15 cellular contexts compared by ENCODE assay signal in the genomic region with DNA sequence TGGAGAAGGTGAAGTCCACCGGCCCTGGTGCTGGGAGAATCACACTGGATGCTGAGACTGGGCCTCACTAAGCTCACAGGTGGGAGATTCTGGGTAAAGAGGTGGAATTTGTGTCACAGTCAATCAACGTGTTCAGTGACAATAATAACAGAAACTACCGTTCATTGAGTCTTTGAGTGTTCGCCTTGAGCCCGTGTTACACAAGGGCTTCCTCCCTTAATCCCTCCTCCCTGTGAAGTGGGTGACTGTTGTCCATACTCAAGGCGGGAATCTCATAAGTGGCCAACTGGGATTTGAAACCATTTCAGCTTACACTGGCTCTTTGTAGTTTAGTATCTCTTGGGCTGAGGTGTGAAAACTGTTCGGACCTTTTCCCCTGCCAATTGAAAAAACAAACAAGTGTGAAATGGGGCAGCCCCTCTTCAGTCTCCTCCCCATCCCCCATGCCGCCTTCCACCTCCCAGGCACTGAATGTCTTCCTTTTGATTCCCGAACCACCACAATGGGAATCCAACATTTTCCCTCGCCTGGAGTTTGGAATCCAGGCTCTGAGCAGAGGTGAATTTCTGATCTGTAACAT.
DNase-seq lines count a peak whose midpoint lies in the region; TF ChIP-seq lines count a peak whose summit lies in the region.
"Had no signal": no experiment of that assay in that cellular context is flagged by ENCODE, and none has a peak within 500 bp of the region (broad histone marks: within the 10 kb centered on the region; RNA-seq: fewer than 3 reads in every experiment).

No MANE protein-coding gene starts in this region.

- H3K27me3 Mint-ChIP-seq in endodermal cell (ENCODE audit: insufficient read depth), result peaks cover 71% of the 10 kb centered on the region

- H3K4me1 Mint-ChIP-seq in endodermal cell, result peaks cover 28% of the 10 kb centered on the region
- H3K4me1 Mint-ChIP-seq: B cell; CD4-positive, CD25-positive, alpha-beta regulatory T cell; IgD-negative memory B cell had no signal

- peak overlapping the region in 8 of 11 experiments; percentile 3 to 58 (median 41); a peak in 13 of 22 replicates for H3K4me2 ChIP-seq in BLaER1 treated with 17β-estradiol and CSF1 and Interleukin-3, amounts not matched to agents 10 nM and 100 nM

- in situ Hi-C loops in GM13977 (cut with MboI; ENCODE audit: low pct_unique_long_range_greater_than_20kb, low sequenced_read_pairs, unreplicated experiment), result no loop called here

- no peaks in the 10 kb centered on the region for H3K9me3 Mint-ChIP-seq in endodermal cell
- H3K9me3 Mint-ChIP-seq: HFFc6, IgD-negative memory B cell had no signal

- no peaks in the 10 kb centered on the region for H3K36me3 Mint-ChIP-seq in endodermal cell (ENCODE audit: low read depth)
- H3K36me3 Mint-ChIP-seq: CD4-positive, CD25-positive, alpha-beta regulatory T cell had no signal

- DNase-seq in NCI-H524 (lab: John Stamatoyannopoulos, UW) (peak; percentile 66 to 87), endodermal cell (peak; percentile 74), thyroid gland (peak; percentile 77 to 79), GM13977 (ENCODE audit: low spot score) (no peak), tibial artery (no peak), BE2C (no peak)
- DNase-seq: CD4-positive, CD25-positive, alpha-beta regulatory T cell; DMS53; GOT3; HCEC 1CT; HFFc6 had no signal

- intact Hi-C loops in thyroid gland (cut with DNase I), result no loop called here
- intact Hi-C loops in tibial artery (cut with DNase I; ENCODE audit: low total_unique reads), result no loop called here

- no peak overlapping the region for H3K4me3 Mint-ChIP-seq in endodermal cell
- H3K4me3 Mint-ChIP-seq: B cell; CD4-positive, CD25-positive, alpha-beta regulatory T cell; HFFc6; IgD-negative memory B cell had no signal

- 56 to 64% methylated on average over 4 to 10 of the region's 10 CpGs for WGBS in endodermal cell (ENCODE audit: insufficient coverage in 1 of 2, insufficient read length in 1 of 2), 2 experiments
- WGBS in thyroid gland, 2 donors, result 42 to 43% methylated on average over 10 of the region's 10 CpGs

- H4K20me1 ChIP-seq in BLaER1 treated with 17β-estradiol and CSF1 and Interleukin-3, amounts not matched to agents 10 nM and 100 nM, result no peaks in the 10 kb centered on the region

- no peak overlapping the region for H3K27ac ChIP-seq in BLaER1 treated with 17β-estradiol and CSF1 and Interleukin-3, amounts not matched to agents 10 nM and 100 nM
- H3K27ac ChIP-seq in endodermal cell (ENCODE audit: low read depth, low read length), result no peak overlapping the region
- peak overlapping the region; percentile 43 to 69 (median 58) for H3K27ac ChIP-seq in thyroid gland
- H3K27ac ChIP-seq in tibial artery, result no peak overlapping the region

- peaks cover 5 to 40% (median 25%) of the 10 kb centered on the region in 10 experiments; a peak in 16 of 20 replicates for H3K4me1 ChIP-seq in BLaER1 treated with 17β-estradiol and CSF1 and Interleukin-3, amounts not matched to agents 10 nM and 100 nM
- H3K4me1 ChIP-seq in endodermal cell (ENCODE audit: control insufficient read depth, insufficient read depth, low read length) (peaks cover 12% of the 10 kb centered on the region), thyroid gland (peaks cover 12 to 19% of the 10 kb centered on the region in 2 donors), tibial artery (peaks cover 0 to 4% (median 0%) of the 10 kb centered on the region in 4 donors), BE2C (no peaks in the 10 kb centered on the region)

- TF ChIP-seq POLR2A in thyroid gland (IDR thresholded peaks at IDR 0.05), result peak in 1 of 2 donors; percentile 21

- no peaks in the 10 kb centered on the region for H3K36me3 ChIP-seq in BLaER1 treated with 17β-estradiol and CSF1 and Interleukin-3, amounts not matched to agents 10 nM and 100 nM
- H3K36me3 ChIP-seq in endodermal cell (ENCODE audit: control insufficient read depth, insufficient read depth, low read length) (no peaks in the 10 kb centered on the region), thyroid gland (no peaks in the 10 kb centered on the region), tibial artery (no peaks in the 10 kb centered on the region), BE2C (no peaks in the 10 kb centered on the region)

- no peak overlapping the region for H3K27ac Mint-ChIP-seq in endodermal cell
- H3K27ac Mint-ChIP-seq: B cell; CD4-positive, CD25-positive, alpha-beta regulatory T cell; HFFc6; IgD-negative memory B cell had no signal

- no peaks in the 10 kb centered on the region for H3K27me3 ChIP-seq in BLaER1 treated with 17β-estradiol and CSF1 and Interleukin-3, amounts not matched to agents 10 nM and 100 nM
- H3K27me3 ChIP-seq in endodermal cell (ENCODE audit: control insufficient read depth, insufficient read depth, low read length, poor library complexity, severe bottlenecking) (peaks cover 21% of the 10 kb centered on the region), thyroid gland (no peaks in the 10 kb centered on the region), tibial artery (no peaks in the 10 kb centered on the region), BE2C (no peaks in the 10 kb centered on the region)

- no peak overlapping the region for H3K9ac ChIP-seq in BLaER1 treated with 17β-estradiol and CSF1 and Interleukin-3, amounts not matched to agents 10 nM and 100 nM
- H3K9ac ChIP-seq in endodermal cell (ENCODE audit: extremely low read depth, low read length, poor library complexity, severe bottlenecking), result no peak overlapping the region

- H3K4me3 ChIP-seq in BLaER1 treated with 17β-estradiol and CSF1 and Interleukin-3, amounts not matched to agents 10 nM and 100 nM, result no peak overlapping the region
- H3K4me3 ChIP-seq in endodermal cell (ENCODE audit: low read length), result no peak overlapping the region
- no peak overlapping the region for H3K4me3 ChIP-seq in thyroid gland (replicated peaks in 1 of 3)
- H3K4me3 ChIP-seq in tibial artery, result no peak overlapping the region
- no peak overlapping the region for H3K4me3 ChIP-seq in BE2C (ENCODE audit: low read depth, low read length)
- H3K4me3 ChIP-seq: GM12878 had no signal

- TF ChIP-seq CTCF in endodermal cell (conservative IDR thresholded peaks at IDR 0.05) (no peak), thyroid gland (IDR thresholded peaks at IDR 0.05) (peak in 1 of 6 experiments; percentile 3), GM13977 (IDR thresholded peaks at IDR 0.05; ENCODE audit: extremely low read depth, insufficient read depth, missing control alignments) (no peak), tibial artery (IDR thresholded peaks at IDR 0.05) (no peak), BE2C (IDR thresholded peaks at IDR 0.05; ENCODE audit: low read depth, low read length) (no peak)

- no peaks in the 10 kb centered on the region for H3K9me3 ChIP-seq in BLaER1 treated with 17β-estradiol and CSF1 and Interleukin-3, amounts not matched to agents 10 nM and 100 nM (replicated peaks in 1 of 11)
- H3K9me3 ChIP-seq in endodermal cell (ENCODE audit: control insufficient read depth, low read length) (no peaks in the 10 kb centered on the region), thyroid gland (no peaks in the 10 kb centered on the region), tibial artery (no peaks in the 10 kb centered on the region), BE2C (no peaks in the 10 kb centered on the region)

Comparison
In these comparisons a context has a peak if more than half of its experiments do, and no peak if none do; other contexts are left out.
1. H3K27ac ChIP-seq: peak in thyroid gland (3 of 3); none in BLaER1 treated with 17β-estradiol and CSF1 and Interleukin-3, amounts not matched to agents 10 nM and 100 nM (0 of 11), endodermal cell (single experiment) and tibial artery (0 of 2).
2. DNase-seq: peak in NCI-H524 (2 of 2), endodermal cell (single experiment) and thyroid gland (2 of 2); none in GM13977 (single experiment), tibial artery (0 of 2) and BE2C (single experiment).